23 cellular contexts compared by ENCODE assay signal in genomic region chr9:104981543-104982129, GRCh38.
"Had no signal": no experiment of that assay in that cellular context is flagged by ENCODE, and none has a peak within 500 bp of the region (broad histone marks: within the 10 kb centered on the region; RNA-seq: fewer than 3 reads in every experiment).

No MANE protein-coding gene starts in this region.

- H3K4me2 ChIP-seq: PC-9 had no signal

- H3K36me3 Mint-ChIP-seq: T-cell had no signal

- DNase-seq: IMR-90; NCI-H1092 treated with DMSO at 0.1 percent for 48 hours; NCI-H1436; NCI-H187; NCI-H2029; NCI-H2081 treated with DMSO at 0.1 percent for 48 hours; NCI-H2171; NCI-H226; NCI-H446; NCI-H510A; NCI-H524 treated with DMSO at 0.1 percent for 48 hours; NCI-H69; NCI-H774; NK-92 treated with Interleukin-12 subunit alpha and Interleukin-12 subunit beta, amount 100 ng/mL, for 24 hours; OCI-M1; PC-9; Peyer's patch; SHP77 treated with DMSO at 0.1 percent for 48 hours; SJCRH30; SW 1271; T-cell had no signal

- H3K4me1 ChIP-seq: SJCRH30 had no signal

- H3K4me3 ChIP-seq: K562, PC-9, Peyer's patch, SJCRH30 had no signal

- H3K27ac ChIP-seq: PC-9, Peyer's patch, SJCRH30 had no signal

- H3K9me3 Mint-ChIP-seq: T-cell; T-helper 1 cell treated with Interleukin-12 subunit alpha and Interleukin-12 subunit beta and Interleukin-4 antibody, amounts not matched to agents 30 μg/mL and 1 μg/mL, for 36 hours had no signal

- H3K9me3 ChIP-seq: Peyer's patch, SJCRH30 had no signal

- H3K36me3 ChIP-seq: Peyer's patch, SJCRH30 had no signal

- H3K27me3 ChIP-seq: Peyer's patch, SJCRH30 had no signal

- H3K27ac Mint-ChIP-seq: T-cell; T-helper 1 cell treated with Interleukin-12 subunit alpha and Interleukin-12 subunit beta and Interleukin-4 antibody, amounts not matched to agents 30 μg/mL and 1 μg/mL, for 36 hours had no signal

- H3K4me3 Mint-ChIP-seq: T-cell; T-helper 1 cell treated with Interleukin-12 subunit alpha and Interleukin-12 subunit beta and Interleukin-4 antibody, amounts not matched to agents 30 μg/mL and 1 μg/mL, for 36 hours had no signal

- H2AFZ ChIP-seq: PC-9 had no signal
